19 cellular contexts compared by ENCODE assay signal in the genomic region with DNA sequence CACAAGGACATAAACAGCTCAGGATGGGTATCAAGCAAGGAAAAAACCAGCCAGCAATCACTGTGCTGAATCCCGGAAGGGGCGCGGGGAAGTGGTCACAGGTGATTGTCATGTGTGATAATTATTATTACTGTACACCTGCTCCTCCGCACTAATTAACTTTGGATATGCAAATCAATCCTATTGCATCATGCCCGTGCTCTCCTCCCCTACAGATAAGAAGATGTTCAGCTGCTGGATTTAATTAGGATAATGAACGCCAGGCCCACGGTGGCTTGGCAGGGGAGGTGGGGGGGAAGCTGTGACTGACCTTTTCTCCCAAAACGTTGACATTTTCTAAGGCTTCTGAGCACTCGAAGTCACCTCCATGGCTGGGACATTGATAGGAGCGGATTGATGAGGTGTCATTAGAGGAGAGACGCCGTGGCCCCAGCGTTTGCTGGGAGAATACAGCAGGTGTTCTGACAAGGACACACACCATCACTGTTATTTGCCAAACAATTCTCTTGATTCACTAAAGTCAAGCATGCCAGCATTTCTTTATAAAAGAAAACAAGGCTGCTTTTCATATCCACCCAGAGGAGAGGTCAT.
DNase-seq lines count a peak whose midpoint lies in the region; ATAC-seq, FAIRE-seq and TF ChIP-seq lines count a peak whose summit lies in the region.
"Had no signal": no experiment of that assay in that cellular context is flagged by ENCODE, and none has a peak within 500 bp of the region (broad histone marks: within the 10 kb centered on the region; RNA-seq: fewer than 3 reads in every experiment).

No MANE protein-coding gene starts in this region.

- no peak overlapping the region for H3K27ac ChIP-seq in astrocyte (ENCODE audit: low read depth, low read length)
- no peak overlapping the region for H3K27ac ChIP-seq in A673 (ENCODE audit: low read depth, low read length, poor library complexity, severe bottlenecking)
- H3K27ac ChIP-seq: gastrocnemius medialis had no signal

- POLR2A ChIA-PET in A673 (lab: Charles Lee; ENCODE audit: low non-redundant PET) = no interaction called here

- no peaks in the 10 kb centered on the region for H4K20me1 ChIP-seq in astrocyte (ENCODE audit: insufficient read depth, low read length)

- BruUV-seq in A673 (replicated peaks; lab: Mats Ljungman, UMichigan) = no TSS peak

- no peaks in the 10 kb centered on the region for H3K36me3 Mint-ChIP-seq in astrocyte (ENCODE audit: low read depth, unreplicated experiment)
- H3K36me3 Mint-ChIP-seq: activated naive CD8-positive, alpha-beta T cell treated with anti-CD3 and anti-CD28 coated beads for 36 hours; stimulated activated memory B cell treated with anti-CD40 and anti-IgM and Interleukin-4, amounts not matched to agents 10 μg/mL and 1 μg/mL and 100 μg/mL, for 72 hours had no signal

- intact Hi-C loops in A673 (cut with micrococcal nuclease; ENCODE audit: unreplicated experiment) = no loop called here

- no peaks in the 10 kb centered on the region for H3K9me3 ChIP-seq in astrocyte (ENCODE audit: insufficient read depth, low read depth, low read length)
- H3K9me3 ChIP-seq in A673 (ENCODE audit: low read depth, low read length, poor library complexity, severe bottlenecking) = no peaks in the 10 kb centered on the region
- H3K9me3 ChIP-seq: Caco-2, gastrocnemius medialis had no signal

- H3K27me3 Mint-ChIP-seq in astrocyte (ENCODE audit: low read depth, unreplicated experiment) = no peaks in the 10 kb centered on the region
- H3K27me3 Mint-ChIP-seq: activated naive CD8-positive, alpha-beta T cell treated with anti-CD3 and anti-CD28 coated beads for 36 hours; stimulated activated memory B cell treated with anti-CD40 and anti-IgM and Interleukin-4, amounts not matched to agents 10 μg/mL and 1 μg/mL and 100 μg/mL, for 72 hours had no signal

- H3K9me3 Mint-ChIP-seq in astrocyte (ENCODE audit: unreplicated experiment) = no peaks in the 10 kb centered on the region
- H3K9me3 Mint-ChIP-seq: activated naive CD8-positive, alpha-beta T cell treated with anti-CD3 and anti-CD28 coated beads for 36 hours; central memory CD8-positive, alpha-beta T cell; nephron; stimulated activated memory B cell treated with anti-CD40 and anti-IgM and Interleukin-4, amounts not matched to agents 10 μg/mL and 1 μg/mL and 100 μg/mL, for 72 hours; T-helper 1 cell treated with Interleukin-12 subunit alpha and Interleukin-12 subunit beta and Interleukin-4 antibody, amounts not matched to agents 30 μg/mL and 1 μg/mL, for 36 hours had no signal

- DNase-seq in COR-L47 (lab: John Stamatoyannopoulos, UW) (peak; percentile 86), NCI-H128 (lab: John Stamatoyannopoulos, UW; ENCODE audit: unreplicated experiment) (peak; percentile 10), NCI-H345 treated with DMSO at 0.1 percent for 48 hours (lab: John Stamatoyannopoulos, UW; ENCODE audit: unreplicated experiment) (peak; percentile 72), astrocyte (ENCODE audit: low read depth) (no peak), A673 (ENCODE audit: low spot score) (no peak), KG1 (lab: John Stamatoyannopoulos, UW) (no peak), activated T-cell treated with anti-CD3 and anti-CD28 coated beads for 4 hours (no peak)
- DNase-seq: activated naive CD8-positive, alpha-beta T cell treated with anti-CD3 and anti-CD28 coated beads for 36 hours; Caco-2; gastrocnemius medialis; GOT3 had no signal

- H3K4me1 ChIP-seq in astrocyte (ENCODE audit: insufficient read depth, low read length) (peaks cover 3% of the 10 kb centered on the region), A673 (ENCODE audit: insufficient read depth, low read length, poor library complexity, severe bottlenecking) (no peaks in the 10 kb centered on the region)
- H3K4me1 ChIP-seq: gastrocnemius medialis had no signal

- H3K36me3 ChIP-seq in astrocyte (ENCODE audit: insufficient read depth, low read length) (no peaks in the 10 kb centered on the region), A673 (ENCODE audit: insufficient read depth, low read length, poor library complexity, severe bottlenecking) (no peaks in the 10 kb centered on the region)
- H3K36me3 ChIP-seq: gastrocnemius medialis had no signal

- no peak overlapping the region for H3K4me2 ChIP-seq in astrocyte (ENCODE audit: low read length)

- no peak for TF ChIP-seq CTCF in astrocyte (IDR thresholded peaks at IDR 0.05; ENCODE audit: insufficient read depth, low read depth, low read length)
- TF ChIP-seq CTCF in A673 (conservative IDR thresholded peaks at IDR 0.05; ENCODE audit: low read depth, low read length) = no peak

- no peak overlapping the region for H2AFZ ChIP-seq in astrocyte (ENCODE audit: low read depth, low read length)

- H3K4me3 ChIP-seq in astrocyte (ENCODE audit: insufficient read depth, low read depth, low read length) (no peak overlapping the region), A673 (ENCODE audit: low read depth, low read length, poor library complexity, severe bottlenecking) (no peak overlapping the region)
- H3K4me3 ChIP-seq: gastrocnemius medialis, lung had no signal

- H3K27me3 ChIP-seq in astrocyte (ENCODE audit: insufficient read depth, low read length) = no peaks in the 10 kb centered on the region
- H3K27me3 ChIP-seq in A673 (replicated peaks; ENCODE audit: insufficient read depth, low read depth, low read length, poor library complexity) = no peaks in the 10 kb centered on the region
- H3K27me3 ChIP-seq: gastrocnemius medialis had no signal

- CTCF ChIA-PET in A673 (lab: Charles Lee) = no interaction called here

- no peak overlapping the region for H3K9ac ChIP-seq in astrocyte (ENCODE audit: low read length)

- ATAC-seq in GM19324 (IDR thresholded peaks at IDR 0.05; ENCODE audit: low FRiP score, unreplicated experiment) = no peak
- ATAC-seq: gastrocnemius medialis; stimulated activated memory B cell treated with anti-CD40 and anti-IgM and Interleukin-4, amounts not matched to agents 10 μg/mL and 1 μg/mL and 100 μg/mL, for 72 hours had no signal

- H3K4me1 Mint-ChIP-seq in astrocyte (ENCODE audit: low read depth, unreplicated experiment) = peaks cover 9% of the 10 kb centered on the region
- H3K4me1 Mint-ChIP-seq: central memory CD8-positive, alpha-beta T cell; nephron had no signal

- peak overlapping the region; percentile 58 for H3K27ac Mint-ChIP-seq in astrocyte (ENCODE audit: unreplicated experiment)
- H3K27ac Mint-ChIP-seq: activated naive CD8-positive, alpha-beta T cell treated with anti-CD3 and anti-CD28 coated beads for 36 hours; nephron; stimulated activated memory B cell treated with anti-CD40 and anti-IgM and Interleukin-4, amounts not matched to agents 10 μg/mL and 1 μg/mL and 100 μg/mL, for 72 hours; T-helper 1 cell treated with Interleukin-12 subunit alpha and Interleukin-12 subunit beta and Interleukin-4 antibody, amounts not matched to agents 30 μg/mL and 1 μg/mL, for 36 hours had no signal

- no peaks in the 10 kb centered on the region for H3K79me2 ChIP-seq in astrocyte (ENCODE audit: insufficient read depth, low read length)

- H3K4me3 Mint-ChIP-seq in astrocyte (ENCODE audit: unreplicated experiment) = no peak overlapping the region
- H3K4me3 Mint-ChIP-seq: activated naive CD8-positive, alpha-beta T cell treated with anti-CD3 and anti-CD28 coated beads for 36 hours; central memory CD8-positive, alpha-beta T cell; nephron; stimulated activated memory B cell treated with anti-CD40 and anti-IgM and Interleukin-4, amounts not matched to agents 10 μg/mL and 1 μg/mL and 100 μg/mL, for 72 hours; T-helper 1 cell treated with Interleukin-12 subunit alpha and Interleukin-12 subunit beta and Interleukin-4 antibody, amounts not matched to agents 30 μg/mL and 1 μg/mL, for 36 hours had no signal

- no peak for FAIRE-seq in astrocyte (lab: Jason Lieb, UNC)
- FAIRE-seq: RCC 7860, urothelium cell line had no signal

Comparison
In these comparisons a context has a peak if more than half of its experiments do, and no peak if none do; other contexts are left out.
1. DNase-seq: peak in COR-L47 (single experiment), NCI-H128 (single experiment) and NCI-H345 treated with DMSO at 0.1 percent for 48 hours (single experiment); none in astrocyte (single experiment), A673 (single experiment), KG1 (single experiment) and activated T-cell treated with anti-CD3 and anti-CD28 coated beads for 4 hours (single experiment).